Comparison of ENCODE assay signal across 1 cellular context in the genomic region with DNA sequence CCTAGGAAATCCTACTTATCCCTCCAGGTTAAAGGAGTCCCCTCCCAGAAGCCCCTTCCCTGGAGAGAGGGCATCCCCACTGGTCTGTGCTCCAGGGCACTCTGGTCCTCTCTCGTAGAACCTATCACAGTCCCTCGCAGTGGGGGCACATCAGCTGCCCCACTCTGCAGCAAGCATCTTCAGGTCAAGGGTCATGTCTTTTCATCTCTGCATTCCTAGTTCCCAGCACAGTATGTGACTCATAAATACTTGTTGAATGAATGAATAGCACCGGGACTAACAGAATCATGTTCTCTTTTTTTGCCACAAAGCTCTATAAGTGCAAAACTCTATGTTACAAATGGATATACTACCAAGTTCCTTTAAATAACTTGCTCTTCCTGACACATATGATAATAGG.
TF ChIP-seq lines count a peak whose summit lies in the region.

No MANE protein-coding gene starts in this region.

TF ChIP-seq in GM23338, 12 proteins besides CTCF, POLR2A, EP300 and RAD21 (continued from another document):
- TF ChIP-seq REST (IDR thresholded peaks at IDR 0.05; ENCODE audit: unreplicated experiment) (no peak), ZNF462 (CRISPR knock-in tag; IDR thresholded peaks at IDR 0.05) (no peak), ZNF331 (CRISPR knock-in tag; IDR thresholded peaks at IDR 0.05; ENCODE audit: low read depth) (no peak), CREB1 (CRISPR knock-in tag; IDR thresholded peaks at IDR 0.05; ENCODE audit: low read depth) (no peak), ZNF114 (CRISPR knock-in tag; IDR thresholded peaks at IDR 0.05) (no peak), NANOG (IDR thresholded peaks at IDR 0.05; ENCODE audit: borderline replicate concordance) (no peak), STAT1 (IDR thresholded peaks at IDR 0.05; ENCODE audit: unreplicated experiment) (no peak), EZH2 (IDR thresholded peaks at IDR 0.05; ENCODE audit: low read depth, unreplicated experiment) (no peak)
